ENCODE assay signal across 16 cellular contexts in the genomic region with DNA sequence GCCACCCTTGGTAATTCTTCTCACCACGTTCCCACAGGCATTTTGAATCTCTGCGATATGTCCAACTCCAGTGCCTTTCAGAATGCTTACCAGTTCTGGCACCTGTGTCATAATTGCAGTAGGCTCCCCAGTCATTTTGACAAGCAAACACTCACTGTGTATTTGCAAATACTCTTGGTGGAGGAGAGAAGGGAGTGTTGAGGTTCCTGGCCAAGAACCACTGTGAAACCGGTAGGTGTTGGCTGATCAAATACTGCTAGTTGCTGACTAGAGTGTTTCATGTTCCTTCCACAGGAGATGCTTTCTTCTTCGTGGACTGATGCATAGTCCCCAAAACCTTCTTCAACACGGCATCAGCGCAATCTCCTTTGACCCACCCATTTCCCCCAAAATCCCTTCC. TPM values are rescaled to one million over a fixed set of nuclear protein-coding genes. Genes with fewer than 3 reads are reported as not detected.
DNase-seq lines count a peak whose midpoint lies in the region; ATAC-seq and TF ChIP-seq lines count a peak whose summit lies in the region.
"Had no signal": no experiment of that assay in that cellular context is flagged by ENCODE, and none has a peak within 500 bp of the region (broad histone marks: within the 10 kb centered on the region; RNA-seq: fewer than 3 reads in every experiment).

No MANE protein-coding gene starts in this region.

- no peaks in the 10 kb centered on the region for H3K4me1 ChIP-seq in lower lobe of right lung

- no peak overlapping the region for H3K4me3 ChIP-seq in lower lobe of right lung
- H3K4me3 ChIP-seq: BLaER1 treated with 17β-estradiol and CSF1 and Interleukin-3, amounts not matched to agents 10 nM and 100 nM; GM23338 had no signal

- H3K27me3 Mint-ChIP-seq in CD4-positive, alpha-beta T cell, result no peaks in the 10 kb centered on the region
- H3K27me3 Mint-ChIP-seq: B cell had no signal

- H3K36me3 ChIP-seq in lower lobe of right lung, result no peaks in the 10 kb centered on the region
- H3K36me3 ChIP-seq: BLaER1 treated with 17β-estradiol and CSF1 and Interleukin-3, amounts not matched to agents 10 nM and 100 nM had no signal

- ATAC-seq in lower lobe of right lung, result peak; percentile 82 to 96
- no peak for ATAC-seq in GM21529 (IDR thresholded peaks at IDR 0.05; ENCODE audit: unreplicated experiment)
- ATAC-seq in CD4-positive, alpha-beta T cell (ENCODE audit: poor library complexity), result no peak
- ATAC-seq: GM23338 had no signal

- no peaks in the 10 kb centered on the region for H3K9me3 Mint-ChIP-seq in CD4-positive, alpha-beta T cell
- H3K9me3 Mint-ChIP-seq: GM23338 had no signal

- H3K27me3 ChIP-seq in lower lobe of right lung (ENCODE audit: low read depth), result no peaks in the 10 kb centered on the region
- H3K27me3 ChIP-seq in CD4-positive, alpha-beta T cell (ENCODE audit: control insufficient read depth, insufficient read depth, low read length), result no peaks in the 10 kb centered on the region
- H3K27me3 ChIP-seq: BLaER1 treated with 17β-estradiol and CSF1 and Interleukin-3, amounts not matched to agents 10 nM and 100 nM had no signal

- H3K9me3 ChIP-seq in lower lobe of right lung, result no peaks in the 10 kb centered on the region
- no peaks in the 10 kb centered on the region for H3K9me3 ChIP-seq in CD4-positive, alpha-beta T cell (ENCODE audit: control insufficient read depth, low read length)

- DNase-seq in NCI-H748 (lab: John Stamatoyannopoulos, UW; ENCODE audit: unreplicated experiment), result peak; percentile 21
- DNase-seq in NCI-H748 treated with DMSO at 0.1 percent for 48 hours (lab: John Stamatoyannopoulos, UW), result no peak
- peak; percentile 11 for DNase-seq in NCI-H510A (lab: John Stamatoyannopoulos, UW)
- DNase-seq in lower lobe of right lung, result no peak
- DNase-seq in CD4-positive, alpha-beta T cell, result no peak
- DNase-seq: CD8-positive, alpha-beta memory T cell; COR-L47; DMS 273 treated with DMSO at 0.1 percent for 48 hours; DMS79; GDM1; HCEC 1CT had no signal

- POLR2A ChIA-PET in CD4-positive, alpha-beta T cell (lab: Charles Lee), result no interaction called here

- intact Hi-C loops in lower lobe of right lung (cut with DNase I), result no loop called here
- intact Hi-C loops in CD4-positive, alpha-beta T cell (cut with DNase I, micrococcal nuclease), result no loop called here

- TF ChIP-seq CTCF in lower lobe of right lung (IDR thresholded peaks at IDR 0.05), result no peak
- no peak for TF ChIP-seq CTCF in CD4-positive, alpha-beta T cell (IDR thresholded peaks at IDR 0.05)

- no peak overlapping the region for H3K27ac ChIP-seq in lower lobe of right lung
- no peak overlapping the region for H3K27ac ChIP-seq in CD4-positive, alpha-beta T cell (ENCODE audit: low read depth, low read length)
- H3K27ac ChIP-seq: BLaER1 treated with 17β-estradiol and CSF1 and Interleukin-3, amounts not matched to agents 10 nM and 100 nM had no signal

- H3K27ac Mint-ChIP-seq in CD4-positive, alpha-beta T cell, result no peak overlapping the region
- H3K27ac Mint-ChIP-seq: B cell; CD8-positive, alpha-beta memory T cell; GM23338 had no signal

- no peaks in the 10 kb centered on the region for H3K4me1 Mint-ChIP-seq in CD4-positive, alpha-beta T cell (ENCODE audit: low read depth)
- H3K4me1 Mint-ChIP-seq: B cell; CD8-positive, alpha-beta memory T cell had no signal

- CTCF ChIA-PET in CD4-positive, alpha-beta T cell (lab: Charles Lee), result no interaction called here

- no peaks in the 10 kb centered on the region for H3K36me3 Mint-ChIP-seq in CD4-positive, alpha-beta T cell (ENCODE audit: low read depth)
- H3K36me3 Mint-ChIP-seq: CD8-positive, alpha-beta memory T cell had no signal

- no peak overlapping the region for H3K4me3 Mint-ChIP-seq in CD4-positive, alpha-beta T cell
- H3K4me3 Mint-ChIP-seq: B cell; CD8-positive, alpha-beta memory T cell; GM23338 had no signal

RNA-seq across cellular contexts. Expression of a gene that starts 16.0 kb away (rescaled TPM):
- total RNA-seq in lower lobe of right lung, result 4.8 TPM
- total RNA-seq in CD4-positive, alpha-beta T cell, result under 1 TPM; 0.08 to 0.11 TPM
- total RNA-seq: CD8-positive, alpha-beta memory T cell; HT-29 had no signal

Comparison
In these comparisons a context has a peak if more than half of its experiments do, and no peak if none do; other contexts are left out.
1. DNase-seq: peak in NCI-H748 (single experiment) and NCI-H510A (single experiment); none in NCI-H748 treated with DMSO at 0.1 percent for 48 hours (single experiment), lower lobe of right lung (single experiment) and CD4-positive, alpha-beta T cell (0 of 10).
2. ATAC-seq: peak in lower lobe of right lung (2 of 2); none in GM21529 (single experiment) and CD4-positive, alpha-beta T cell (single experiment).